Comparison of ENCODE assay signal across 1 cellular context in genomic region chr12:64825143-64826011, GRCh38.
TF ChIP-seq lines count a peak whose summit lies in the region.

No MANE protein-coding gene starts in this region.

TF ChIP-seq in SK-N-SH treated with all-trans-retinoic acid at 6 μM for 48 hours, 23 proteins besides CTCF, POLR2A, EP300 and RAD21 (continued from another document):
- no peak for TF ChIP-seq PATZ1 (CRISPR knock-in tag; IDR thresholded peaks at IDR 0.05; ENCODE audit: borderline replicate concordance)
- no peak for TF ChIP-seq ZNF8 (CRISPR knock-in tag; IDR thresholded peaks at IDR 0.05)
- no peak for TF ChIP-seq RARB (CRISPR knock-in tag; IDR thresholded peaks at IDR 0.05)
